ENCODE assay signal across 1 cellular context in the genomic region with DNA sequence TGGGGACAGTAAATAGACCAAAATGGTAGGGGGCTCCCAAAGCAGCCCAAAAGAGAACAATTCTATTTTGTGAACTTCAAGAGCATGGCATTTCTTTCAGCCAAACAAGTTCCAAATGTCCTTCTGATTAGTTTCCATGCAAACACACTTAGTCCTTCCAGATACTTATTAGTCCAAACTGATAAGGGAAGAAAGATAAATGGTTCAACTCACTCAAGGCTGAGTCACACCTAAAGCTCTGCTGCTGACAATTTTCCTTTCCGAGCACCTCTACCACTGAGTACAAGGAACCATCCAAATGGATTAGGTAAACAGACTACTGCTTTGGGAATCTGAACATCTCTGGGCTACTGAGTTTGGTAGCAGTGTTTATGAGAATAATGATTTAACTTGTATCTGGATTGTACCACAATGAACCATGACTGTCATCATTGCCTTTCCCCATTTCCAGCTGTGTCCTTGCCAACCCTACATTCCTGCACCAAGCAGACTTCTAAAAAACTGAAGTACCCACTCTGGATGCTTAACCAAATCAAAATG.
TF ChIP-seq lines count a peak whose summit lies in the region.

No MANE protein-coding gene starts in this region.

TF ChIP-seq in IMR-90, 13 proteins besides CTCF, POLR2A, EP300 and RAD21:
- TF ChIP-seq FOS (IDR thresholded peaks at IDR 0.05; ENCODE audit: low read depth, low read length) (no peak), MAFK (IDR thresholded peaks at IDR 0.05; ENCODE audit: low read depth, low read length) (no peak), SMC3 (IDR thresholded peaks at IDR 0.05; ENCODE audit: low read depth, low read length) (no peak), RCOR1 (IDR thresholded peaks at IDR 0.05; ENCODE audit: insufficient replicate concordance, low read length) (no peak), MXI1 (IDR thresholded peaks at IDR 0.05; ENCODE audit: borderline replicate concordance, low read depth, low read length) (no peak), BHLHE40 (IDR thresholded peaks at IDR 0.05; ENCODE audit: low read depth, low read length) (no peak), CEBPB (IDR thresholded peaks at IDR 0.05; ENCODE audit: low read depth, low read length) (no peak)
- TF ChIP-seq, protein P1, sequence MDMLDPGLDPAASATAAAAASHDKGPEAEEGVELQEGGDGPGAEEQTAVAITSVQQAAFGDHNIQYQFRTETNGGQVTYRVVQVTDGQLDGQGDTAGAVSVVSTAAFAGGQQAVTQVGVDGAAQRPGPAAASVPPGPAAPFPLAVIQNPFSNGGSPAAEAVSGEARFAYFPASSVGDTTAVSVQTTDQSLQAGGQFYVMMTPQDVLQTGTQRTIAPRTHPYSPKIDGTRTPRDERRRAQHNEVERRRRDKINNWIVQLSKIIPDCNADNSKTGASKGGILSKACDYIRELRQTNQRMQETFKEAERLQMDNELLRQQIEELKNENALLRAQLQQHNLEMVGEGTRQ (IDR thresholded peaks at IDR 0.05; ENCODE audit: low read depth, low read length): no peak
- TF ChIP-seq, protein P2, sequence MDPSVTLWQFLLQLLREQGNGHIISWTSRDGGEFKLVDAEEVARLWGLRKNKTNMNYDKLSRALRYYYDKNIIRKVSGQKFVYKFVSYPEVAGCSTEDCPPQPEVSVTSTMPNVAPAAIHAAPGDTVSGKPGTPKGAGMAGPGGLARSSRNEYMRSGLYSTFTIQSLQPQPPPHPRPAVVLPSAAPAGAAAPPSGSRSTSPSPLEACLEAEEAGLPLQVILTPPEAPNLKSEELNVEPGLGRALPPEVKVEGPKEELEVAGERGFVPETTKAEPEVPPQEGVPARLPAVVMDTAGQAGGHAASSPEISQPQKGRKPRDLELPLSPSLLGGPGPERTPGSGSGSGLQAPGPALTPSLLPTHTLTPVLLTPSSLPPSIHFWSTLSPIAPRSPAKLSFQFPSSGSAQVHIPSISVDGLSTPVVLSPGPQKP (IDR thresholded peaks at IDR 0.05; ENCODE audit: borderline replicate concordance, low read depth, low read length): no peak
